In genomic region chr1:163914785-163915413, GRCh38 we compare ENCODE assay signal across 16 cellular contexts.
DNase-seq lines count a peak whose midpoint lies in the region; ATAC-seq, FAIRE-seq and TF ChIP-seq lines count a peak whose summit lies in the region.
"Had no signal": no experiment of that assay in that cellular context is flagged by ENCODE, and none has a peak within 500 bp of the region (broad histone marks: within the 10 kb centered on the region; RNA-seq: fewer than 3 reads in every experiment).

No MANE protein-coding gene starts in this region.

- no peak for TF ChIP-seq POLR2A in GM12878 (IDR thresholded peaks at IDR 0.05; ENCODE audit: low read depth, low read length)
- TF ChIP-seq POLR2A in GM12891 (IDR thresholded peaks at IDR 0.05; ENCODE audit: low read depth, low read length), result no peak

- H3K27ac ChIP-seq in GM12878 (ENCODE audit: control insufficient read depth, insufficient read depth), result no peak overlapping the region
- H3K27ac ChIP-seq: brain microvascular endothelial cell, gastroesophageal sphincter, psoas muscle had no signal

- H3K4me3 Mint-ChIP-seq in stimulated activated naive CD8-positive, alpha-beta T cell treated with anti-CD3 and anti-CD28 coated beads, Interleukin-15, amount 100 ng/mL, for 72 hours, result no peak overlapping the region

- H3K27ac Mint-ChIP-seq in stimulated activated naive CD8-positive, alpha-beta T cell treated with anti-CD3 and anti-CD28 coated beads, Interleukin-15, amount 100 ng/mL, for 72 hours, result no peak overlapping the region

- no TSS peak for BruUV-seq in GM12878 (replicated peaks; lab: Mats Ljungman, UMichigan)

- TF ChIP-seq CTCF in HFF-Myc (IDR thresholded peaks at IDR 0.05; ENCODE audit: low read depth, low read length, missing control alignments) (no peak), GM12878 (IDR thresholded peaks at IDR 0.05 in 2 of 3, conservative IDR thresholded peaks at IDR 0.05 in 1 of 3; ENCODE audit: control insufficient read depth in 2 of 3, extremely low read depth in 1 of 3, insufficient read depth in 1 of 3, low read depth in 3 of 3, low read length in 3 of 3) (no peak)

- ATAC-seq in GM18870 (IDR thresholded peaks at IDR 0.05; ENCODE audit: unreplicated experiment), result peak; percentile 80
- ATAC-seq in HG03354 (IDR thresholded peaks at IDR 0.05; ENCODE audit: poor library complexity, severe bottlenecking, unreplicated experiment), result peak; percentile 75
- peak; percentile 69 for ATAC-seq in GM12878
- ATAC-seq in stimulated activated naive CD8-positive, alpha-beta T cell treated with anti-CD3 and anti-CD28 coated beads, Interleukin-15, amount 100 ng/mL, for 72 hours, result no peak
- ATAC-seq in GM19467 (IDR thresholded peaks at IDR 0.05; ENCODE audit: unreplicated experiment), result no peak
- ATAC-seq: gastroesophageal sphincter, psoas muscle had no signal

- H3K36me3 ChIP-seq in GM12878 (ENCODE audit: control insufficient read depth in 2 of 2, insufficient read depth in 2 of 2, low read length in 1 of 2), result no peaks in the 10 kb centered on the region
- H3K36me3 ChIP-seq: brain microvascular endothelial cell, gastroesophageal sphincter had no signal

- no peaks in the 10 kb centered on the region for H3K4me1 Mint-ChIP-seq in stimulated activated naive CD8-positive, alpha-beta T cell treated with anti-CD3 and anti-CD28 coated beads, Interleukin-15, amount 100 ng/mL, for 72 hours

- H3K79me2 ChIP-seq in GM12878 (ENCODE audit: control insufficient read depth, insufficient read depth, low read length), result no peaks in the 10 kb centered on the region

- POLR2A ChIA-PET in GM12878 (lab: Charles Lee), result no interaction called here

- RAD21 ChIA-PET in GM12878 (lab: Charles Lee; ENCODE audit: unreplicated experiment), result interaction anchor here (1.2 to 1.3 kb wide), 2 partner anchors 8 to 70 kb away, joined by 3 to 4 read pairs; no protein-coding TSS in a partner anchor

- no peak overlapping the region for H3K4me2 ChIP-seq in GM12878 (ENCODE audit: control insufficient read depth, insufficient read depth)

- no peaks in the 10 kb centered on the region; the same call in 2 of the 3 replicates for H3K9me3 ChIP-seq in GM12878 (replicated peaks; ENCODE audit: control insufficient read depth, insufficient read depth, low read length)
- H3K9me3 ChIP-seq: gastroesophageal sphincter, psoas muscle had no signal

- in situ Hi-C loops in GM12878 (cut with MboI), result no loop called here

- DNase-seq in HFF-Myc (ENCODE audit: extremely low read depth, low read depth) (peak; percentile 26), GM12878 (ENCODE audit: low read depth, low spot score) (no peak), foreskin melanocyte (no peak), GM12891 (ENCODE audit: insufficient read length, low spot score) (no peak)
- DNase-seq in stimulated activated naive CD8-positive, alpha-beta T cell treated with anti-CD3 and anti-CD28 coated beads, Interleukin-15, amount 100 ng/mL, for 72 hours, result no peak
- DNase-seq: activated CD4-positive, alpha-beta T cell treated with anti-CD3 and anti-CD28 coated beads, Interleukin-2, amount 50 U/mL, for 4 hours; activated effector memory CD4-positive, alpha-beta T cell treated with anti-CD3 and anti-CD28 coated beads, Interleukin-2, amount 50 U/mL, for 16 hours; brain microvascular endothelial cell; kidney glomerular epithelial cell; NCI-H226; psoas muscle; trophoblast cell had no signal

- H3K4me1 ChIP-seq in GM12878 (ENCODE audit: control insufficient read depth, insufficient read depth, low read length), result no peaks in the 10 kb centered on the region
- H3K4me1 ChIP-seq: gastroesophageal sphincter, psoas muscle had no signal

- FAIRE-seq in GM12878 (lab: Jason Lieb, UNC) (peak; percentile 57), GM12891 (lab: Jason Lieb, UNC) (no peak)

- no peaks in the 10 kb centered on the region for H3K27me3 ChIP-seq in GM12878 (replicated peaks in 1 of 2; ENCODE audit: control insufficient read depth in 2 of 2, insufficient read depth in 2 of 2, low read length in 1 of 2)
- H3K27me3 ChIP-seq: brain microvascular endothelial cell, gastroesophageal sphincter had no signal

- H2AFZ ChIP-seq in GM12878 (ENCODE audit: control insufficient read depth, low read depth, low read length), result no peak overlapping the region

- SMC1A ChIA-PET in GM12878 (lab: Charles Lee; ENCODE audit: uncharacterized antibody, unreplicated experiment), result interaction anchor here (0.6 kb wide), 1 partner anchor 769 kb away, joined by 3 read pairs; no protein-coding TSS in a partner anchor

- no peaks in the 10 kb centered on the region for H3K27me3 Mint-ChIP-seq in stimulated activated naive CD8-positive, alpha-beta T cell treated with anti-CD3 and anti-CD28 coated beads, Interleukin-15, amount 100 ng/mL, for 72 hours

- intact Hi-C loops in GM12878 (cut with micrococcal nuclease; ENCODE audit: unreplicated experiment), result no loop called here

- no peak overlapping the region for H3K9ac ChIP-seq in GM12878 (ENCODE audit: control insufficient read depth, insufficient read depth, low read length)

- no peaks in the 10 kb centered on the region for H4K20me1 ChIP-seq in GM12878 (ENCODE audit: control insufficient read depth, insufficient read depth)

- no peak for TF ChIP-seq RAD21 in GM12878 (IDR thresholded peaks at IDR 0.05; ENCODE audit: insufficient read depth, low read depth, low read length)

- no peak for TF ChIP-seq EP300 in GM12878 (IDR thresholded peaks at IDR 0.05; ENCODE audit: borderline replicate concordance in 1 of 2, control insufficient read depth in 1 of 2, low read depth in 2 of 2, low read length in 2 of 2)

- H3K9me3 Mint-ChIP-seq in stimulated activated naive CD8-positive, alpha-beta T cell treated with anti-CD3 and anti-CD28 coated beads, Interleukin-15, amount 100 ng/mL, for 72 hours, result peaks cover 0 to 3% of the 10 kb centered on the region in 2 donors

- CTCF ChIA-PET in GM12878 (lab: Yijun Ruan, JAX), result no interaction called here

- H3K4me3 ChIP-seq in HFF-Myc (replicated peaks; ENCODE audit: low read depth, low read length), result no peak overlapping the region
- no peak overlapping the region for H3K4me3 ChIP-seq in GM12878
- H3K4me3 ChIP-seq: gastroesophageal sphincter, psoas muscle had no signal

TF ChIP-seq in GM12878, 131 proteins besides CTCF, POLR2A, EP300 and RAD21 (continues in another document):
- TF ChIP-seq ZNF592 (IDR thresholded peaks at IDR 0.05), result no peak
- no peak for TF ChIP-seq MYB (IDR thresholded peaks at IDR 0.05; ENCODE audit: borderline replicate concordance, low read depth, low read length)

TF ChIP-seq in GM12891, 5 proteins besides CTCF, POLR2A, EP300 and RAD21:
- TF ChIP-seq SPI1 (IDR thresholded peaks at IDR 0.05; ENCODE audit: low read depth, low read length) (no peak; the same call in 1 of the 2 replicates), POU2F2 (IDR thresholded peaks at IDR 0.05; ENCODE audit: low read depth, low read length) (no peak), PAX5 (IDR thresholded peaks at IDR 0.05; ENCODE audit: insufficient read depth, low read length, severe bottlenecking) (no peak), POLR2AphosphoS5 (IDR thresholded peaks at IDR 0.05; ENCODE audit: low read depth, low read length) (no peak), TAF1 (IDR thresholded peaks at IDR 0.05; ENCODE audit: low read depth, low read length) (no peak)
TF ChIP-seq in GM12891: peak in this region for 0.

Comparison
In these comparisons a context has a peak if more than half of its experiments do, and no peak if none do; other contexts are left out.
1. ATAC-seq: peak in GM18870 (single experiment), HG03354 (single experiment) and GM12878 (single experiment); none in stimulated activated naive CD8-positive, alpha-beta T cell treated with anti-CD3 and anti-CD28 coated beads, Interleukin-15, amount 100 ng/mL, for 72 hours (single experiment) and GM19467 (single experiment).